In the genomic region with DNA sequence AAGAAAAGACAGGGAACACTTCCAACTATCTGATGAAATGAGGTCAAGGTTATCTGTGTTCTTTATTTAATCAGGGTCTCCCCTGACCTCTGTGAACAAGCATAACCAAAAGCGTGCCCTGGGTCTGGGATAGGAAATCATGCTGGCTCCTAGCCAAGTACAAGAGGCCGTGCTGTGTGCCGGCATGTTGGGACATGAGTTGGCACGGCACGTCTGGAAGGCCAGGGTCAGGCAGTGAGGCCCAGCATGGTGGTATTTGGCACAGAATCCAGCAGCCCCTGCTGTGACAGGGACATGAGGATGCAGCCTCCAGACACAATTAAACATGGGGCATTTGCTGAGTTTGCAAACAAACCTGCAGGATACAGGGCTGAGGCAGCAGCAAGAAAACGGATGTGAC, we compare ENCODE assay signal across 12 cellular contexts.
DNase-seq lines count a peak whose midpoint lies in the region; ATAC-seq, FAIRE-seq and TF ChIP-seq lines count a peak whose summit lies in the region.
"Had no signal": no experiment of that assay in that cellular context is flagged by ENCODE, and none has a peak within 500 bp of the region (broad histone marks: within the 10 kb centered on the region; RNA-seq: fewer than 3 reads in every experiment).

No MANE protein-coding gene starts in this region.

- in situ Hi-C loops in G401 (cut with HindIII; ENCODE audit: low sequenced_read_pairs), result no loop called here

- no peaks in the 10 kb centered on the region for H3K9me3 ChIP-seq in pancreas

- DNase-seq in G401 (ENCODE audit: low spot score), result peak; percentile 41
- DNase-seq in NCI-H748 treated with DMSO at 0.1 percent for 48 hours (lab: John Stamatoyannopoulos, UW), result peak; percentile 33
- DNase-seq in foreskin keratinocyte, result peak in 1 of 2 donors; percentile 37
- peak; percentile 19 to 73 (median 48) for DNase-seq in pancreas
- DNase-seq in activated naive CD8-positive, alpha-beta T cell treated with anti-CD3 and anti-CD28 coated beads, Interleukin-2, amount 50 U/mL, for 24 hours, result no peak
- DNase-seq in OCI-M1 (lab: John Stamatoyannopoulos, UW), result no peak
- DNase-seq in NCI-H128 (lab: John Stamatoyannopoulos, UW; ENCODE audit: unreplicated experiment), result no peak
- DNase-seq in stimulated activated naive B cell treated with anti-CD40 and anti-IgM and Interleukin-4, amounts not matched to agents 10 μg/mL and 1 μg/mL and 100 μg/mL, for 72 hours, result no peak
- DNase-seq: activated CD4-positive, alpha-beta T cell treated with anti-CD3 and anti-CD28 coated beads for 36 hours; erythroblast; NCI-H1048; T-helper 1 cell had no signal

- FAIRE-seq in pancreas (lab: Jason Lieb, UNC), result no peak

- H3K36me3 ChIP-seq in pancreas, result no peaks in the 10 kb centered on the region

- intact Hi-C loops in pancreas (cut with DNase I), result loop anchor here in 1 of 3 donors (10.0 kb wide), 1 partner anchor 311 kb away; no protein-coding TSS in a partner anchor

- H3K27ac Mint-ChIP-seq in activated naive CD8-positive, alpha-beta T cell treated with anti-CD3 and anti-CD28 coated beads, Interleukin-2, amount 50 U/mL, for 24 hours, result no peak overlapping the region
- H3K27ac Mint-ChIP-seq in stimulated activated naive B cell treated with anti-CD40 and anti-IgM and Interleukin-4, amounts not matched to agents 10 μg/mL and 1 μg/mL and 100 μg/mL, for 72 hours, result no peak overlapping the region
- H3K27ac Mint-ChIP-seq: activated CD4-positive, alpha-beta T cell treated with anti-CD3 and anti-CD28 coated beads for 36 hours had no signal

- H3K27me3 ChIP-seq in foreskin keratinocyte (peaks cover 15% of the 10 kb centered on the region), pancreas (no peaks in the 10 kb centered on the region)

- H3K4me1 ChIP-seq in foreskin keratinocyte (no peaks in the 10 kb centered on the region), pancreas (peaks cover 0 to 12% (median 1%) of the 10 kb centered on the region in 3 donors)

- H3K4me1 Mint-ChIP-seq in activated naive CD8-positive, alpha-beta T cell treated with anti-CD3 and anti-CD28 coated beads, Interleukin-2, amount 50 U/mL, for 24 hours, result no peaks in the 10 kb centered on the region
- no peaks in the 10 kb centered on the region for H3K4me1 Mint-ChIP-seq in stimulated activated naive B cell treated with anti-CD40 and anti-IgM and Interleukin-4, amounts not matched to agents 10 μg/mL and 1 μg/mL and 100 μg/mL, for 72 hours
- H3K4me1 Mint-ChIP-seq: activated CD4-positive, alpha-beta T cell treated with anti-CD3 and anti-CD28 coated beads for 36 hours had no signal

- H3K36me3 Mint-ChIP-seq in activated naive CD8-positive, alpha-beta T cell treated with anti-CD3 and anti-CD28 coated beads, Interleukin-2, amount 50 U/mL, for 24 hours (ENCODE audit: low read depth), result no peaks in the 10 kb centered on the region
- H3K36me3 Mint-ChIP-seq in stimulated activated naive B cell treated with anti-CD40 and anti-IgM and Interleukin-4, amounts not matched to agents 10 μg/mL and 1 μg/mL and 100 μg/mL, for 72 hours, result no peaks in the 10 kb centered on the region

- H3K27ac ChIP-seq in foreskin keratinocyte (no peak overlapping the region), pancreas (no peak overlapping the region)

- WGBS in pancreas, 2 donors, result 13 to 18% methylated on average over 6 of the region's 6 CpGs

- H3K9me3 Mint-ChIP-seq in activated naive CD8-positive, alpha-beta T cell treated with anti-CD3 and anti-CD28 coated beads, Interleukin-2, amount 50 U/mL, for 24 hours, result peaks cover 4% of the 10 kb centered on the region
- no peaks in the 10 kb centered on the region for H3K9me3 Mint-ChIP-seq in stimulated activated naive B cell treated with anti-CD40 and anti-IgM and Interleukin-4, amounts not matched to agents 10 μg/mL and 1 μg/mL and 100 μg/mL, for 72 hours

- ATAC-seq in foreskin keratinocyte (peak; percentile 24), pancreas (peak in 1 of 4 donors; percentile 22)
- no peak for ATAC-seq in activated naive CD8-positive, alpha-beta T cell treated with anti-CD3 and anti-CD28 coated beads, Interleukin-2, amount 50 U/mL, for 24 hours
- no peak for ATAC-seq in stimulated activated naive B cell treated with anti-CD40 and anti-IgM and Interleukin-4, amounts not matched to agents 10 μg/mL and 1 μg/mL and 100 μg/mL, for 72 hours (replicated peaks)
- ATAC-seq: activated CD4-positive, alpha-beta T cell treated with anti-CD3 and anti-CD28 coated beads for 36 hours had no signal

- no peak for TF ChIP-seq CTCF in foreskin keratinocyte (conservative IDR thresholded peaks at IDR 0.05)
- no peak for TF ChIP-seq CTCF in pancreas (IDR thresholded peaks at IDR 0.05)

- H3K27me3 Mint-ChIP-seq in activated naive CD8-positive, alpha-beta T cell treated with anti-CD3 and anti-CD28 coated beads, Interleukin-2, amount 50 U/mL, for 24 hours, result no peaks in the 10 kb centered on the region
- peaks cover 13 to 16% of the 10 kb centered on the region in 2 donors for H3K27me3 Mint-ChIP-seq in stimulated activated naive B cell treated with anti-CD40 and anti-IgM and Interleukin-4, amounts not matched to agents 10 μg/mL and 1 μg/mL and 100 μg/mL, for 72 hours

- H3K4me3 ChIP-seq in pancreas, result no peak overlapping the region

- H3K4me3 Mint-ChIP-seq in activated naive CD8-positive, alpha-beta T cell treated with anti-CD3 and anti-CD28 coated beads, Interleukin-2, amount 50 U/mL, for 24 hours, result no peak overlapping the region
- no peak overlapping the region for H3K4me3 Mint-ChIP-seq in stimulated activated naive B cell treated with anti-CD40 and anti-IgM and Interleukin-4, amounts not matched to agents 10 μg/mL and 1 μg/mL and 100 μg/mL, for 72 hours
- H3K4me3 Mint-ChIP-seq: activated CD4-positive, alpha-beta T cell treated with anti-CD3 and anti-CD28 coated beads for 36 hours had no signal

Comparison
In these comparisons a context has a peak if more than half of its experiments do, and no peak if none do; other contexts are left out.
1. DNase-seq: peak in G401 (single experiment), NCI-H748 treated with DMSO at 0.1 percent for 48 hours (single experiment) and pancreas (6 of 6); none in activated naive CD8-positive, alpha-beta T cell treated with anti-CD3 and anti-CD28 coated beads, Interleukin-2, amount 50 U/mL, for 24 hours (single experiment), OCI-M1 (single experiment), NCI-H128 (single experiment) and stimulated activated naive B cell treated with anti-CD40 and anti-IgM and Interleukin-4, amounts not matched to agents 10 μg/mL and 1 μg/mL and 100 μg/mL, for 72 hours (single experiment).